ENCODE assay signal across 1 cellular context in genomic region chr6:146542881-146543210, GRCh38.
TF ChIP-seq lines count a peak whose summit lies in the region.

No MANE protein-coding gene starts in this region.

TF ChIP-seq in GM23338, 12 proteins besides CTCF, POLR2A, EP300 and RAD21 (continued from another document):
- no peak for TF ChIP-seq REST (IDR thresholded peaks at IDR 0.05; ENCODE audit: unreplicated experiment)
- TF ChIP-seq ZNF331 (CRISPR knock-in tag; IDR thresholded peaks at IDR 0.05; ENCODE audit: low read depth) = no peak
- TF ChIP-seq JUNB (IDR thresholded peaks at IDR 0.05; ENCODE audit: unreplicated experiment) = no peak
- no peak for TF ChIP-seq ZNF114 (CRISPR knock-in tag; IDR thresholded peaks at IDR 0.05)
- no peak for TF ChIP-seq POLR2AphosphoS5 (IDR thresholded peaks at IDR 0.05; ENCODE audit: low read depth)
- TF ChIP-seq NANOG (IDR thresholded peaks at IDR 0.05; ENCODE audit: borderline replicate concordance) = no peak
- TF ChIP-seq EZH2phosphoT487 (IDR thresholded peaks at IDR 0.05; ENCODE audit: unreplicated experiment) = no peak
TF ChIP-seq in GM23338: peak in this region for 0.
